1 cellular context compared by ENCODE assay signal in genomic region chr1:24412408-24412807, GRCh38.
A peak's percentile ranks its signal among the peaks of the same experiment; 100 is the strongest.
TF ChIP-seq lines count a peak whose summit lies in the region.

No MANE protein-coding gene starts in this region.

TF ChIP-seq in K562, 482 proteins besides CTCF, POLR2A, EP300 and RAD21:
- TF ChIP-seq GMEB1 (CRISPR knock-in tag; IDR thresholded peaks at IDR 0.05) (no peak), ZNF740 (CRISPR knock-in tag; IDR thresholded peaks at IDR 0.05) (no peak), ZNF740 (tag; IDR thresholded peaks at IDR 0.05) (no peak), ZNF263 (CRISPR knock-in tag; IDR thresholded peaks at IDR 0.05; ENCODE audit: borderline replicate concordance) (no peak), REST (CRISPR knock-in tag; IDR thresholded peaks at IDR 0.05; ENCODE audit: low read depth) (no peak), KAT8 (IDR thresholded peaks at IDR 0.05; ENCODE audit: low read depth) (no peak), ZBTB11 (CRISPR knock-in tag; IDR thresholded peaks at IDR 0.05) (0 out of 6 replicates have a peak, but pooled peaks of 1 of the 3 experiments have one; percentile 35), CHD4 (IDR thresholded peaks at IDR 0.05; ENCODE audit: insufficient read depth, insufficient replicate concordance, low read depth, low read length, poor library complexity, severe bottlenecking) (no peak), ZNF217 (CRISPR knock-in tag; IDR thresholded peaks at IDR 0.05) (no peak), YBX1 (IDR thresholded peaks at IDR 0.05) (no peak), HINFP (tag; conservative IDR thresholded peaks at IDR 0.05; ENCODE audit: low read depth) (0 out of 2 replicates have a peak, but pooled peaks have one; percentile 7), PHF8 (IDR thresholded peaks at IDR 0.05; ENCODE audit: borderline replicate concordance, low read length) (no peak), ZNF551 (CRISPR knock-in tag; IDR thresholded peaks at IDR 0.05) (no peak), ZNF518B (CRISPR knock-in tag; IDR thresholded peaks at IDR 0.05) (no peak), SUPT5H (IDR thresholded peaks at IDR 0.05) (0 out of 2 replicates have a peak, but pooled peaks have one; percentile 5), ESRRB (CRISPR knock-in tag; IDR thresholded peaks at IDR 0.05; ENCODE audit: borderline replicate concordance) (no peak)
